In genomic region chr16:29645699-29646187, GRCh38 we compare ENCODE assay signal across 1 cellular context.
TF ChIP-seq lines count a peak whose summit lies in the region.

No MANE protein-coding gene starts in this region.

TF ChIP-seq in HepG2, 621 proteins besides CTCF, POLR2A, EP300 and RAD21 (continued from another document and continues in another):
- TF ChIP-seq TEAD3 (CRISPR knock-in tag; optimal IDR thresholded peaks at IDR 0.05; ENCODE audit: borderline replicate concordance) (peak; percentile 74), NFKBIZ (CRISPR knock-in tag; IDR thresholded peaks at IDR 0.05) (no peak), PHF8 (CRISPR knock-in tag; IDR thresholded peaks at IDR 0.05) (peak; percentile 64; the same call in 1 of the 2 replicates), SMAD3 (CRISPR knock-in tag; IDR thresholded peaks at IDR 0.05) (0 out of 2 replicates have a peak, but pooled peaks have one; percentile 48), ZNF605 (CRISPR knock-in tag; IDR thresholded peaks at IDR 0.05) (no peak; the same call in 1 of the 2 replicates), ZNF770 (CRISPR knock-in tag; IDR thresholded peaks at IDR 0.05) (0 out of 2 replicates have a peak, but pooled peaks have one; percentile 55), ZNF318 (CRISPR knock-in tag; IDR thresholded peaks at IDR 0.05) (no peak), ZNF496 (CRISPR knock-in tag; IDR thresholded peaks at IDR 0.05; ENCODE audit: insufficient replicate concordance) (no peak), ZNF788 (CRISPR knock-in tag; IDR thresholded peaks at IDR 0.05; ENCODE audit: borderline replicate concordance) (no peak; the same call in 1 of the 2 replicates), ZNF784 (CRISPR knock-in tag; IDR thresholded peaks at IDR 0.05; ENCODE audit: borderline replicate concordance) (no peak), ZNF781 (CRISPR knock-in tag; IDR thresholded peaks at IDR 0.05; ENCODE audit: borderline replicate concordance, not compliant biosample characterization) (no peak), MTA3 (CRISPR knock-in tag; IDR thresholded peaks at IDR 0.05) (no peak), FLYWCH1 (CRISPR knock-in tag; IDR thresholded peaks at IDR 0.05) (no peak), ZC3H13 (CRISPR knock-in tag; IDR thresholded peaks at IDR 0.05) (no peak), ZBED4 (CRISPR knock-in tag; IDR thresholded peaks at IDR 0.05; ENCODE audit: borderline replicate concordance) (no peak), ZBTB42 (CRISPR knock-in tag; IDR thresholded peaks at IDR 0.05) (no peak), SRF (IDR thresholded peaks at IDR 0.05; ENCODE audit: low read depth, low read length) (no peak), TBX2 (CRISPR knock-in tag; IDR thresholded peaks at IDR 0.05; ENCODE audit: borderline replicate concordance) (no peak), ZBTB33 (CRISPR knock-in tag; IDR thresholded peaks at IDR 0.05) (no peak), ZBTB44 (CRISPR knock-in tag; IDR thresholded peaks at IDR 0.05) (no peak), ZNF446 (CRISPR knock-in tag; IDR thresholded peaks at IDR 0.05) (no peak), RBAK (CRISPR knock-in tag; IDR thresholded peaks at IDR 0.05) (no peak), IKZF1 (IDR thresholded peaks at IDR 0.05) (no peak), SOX6 (IDR thresholded peaks at IDR 0.05) (no peak), SOX6 (CRISPR knock-in tag; IDR thresholded peaks at IDR 0.05) (no peak), GATAD1 (CRISPR knock-in tag; IDR thresholded peaks at IDR 0.05) (peak; percentile 53), CAMTA2 (CRISPR knock-in tag; IDR thresholded peaks at IDR 0.05; ENCODE audit: borderline replicate concordance) (no peak), ZNF33B (CRISPR knock-in tag; IDR thresholded peaks at IDR 0.05) (no peak), SIX4 (CRISPR knock-in tag; IDR thresholded peaks at IDR 0.05) (no peak), ZBTB10 (CRISPR knock-in tag; IDR thresholded peaks at IDR 0.05; ENCODE audit: borderline replicate concordance) (no peak), BORCS8-MEF2B (CRISPR knock-in tag; IDR thresholded peaks at IDR 0.05) (peak; percentile 69), GRHL1 (CRISPR knock-in tag; conservative IDR thresholded peaks at IDR 0.05) (no peak), ZC3H4 (CRISPR knock-in tag; IDR thresholded peaks at IDR 0.05; ENCODE audit: borderline replicate concordance) (no peak)
